Comparison of ENCODE assay signal across 22 cellular contexts in the genomic region with DNA sequence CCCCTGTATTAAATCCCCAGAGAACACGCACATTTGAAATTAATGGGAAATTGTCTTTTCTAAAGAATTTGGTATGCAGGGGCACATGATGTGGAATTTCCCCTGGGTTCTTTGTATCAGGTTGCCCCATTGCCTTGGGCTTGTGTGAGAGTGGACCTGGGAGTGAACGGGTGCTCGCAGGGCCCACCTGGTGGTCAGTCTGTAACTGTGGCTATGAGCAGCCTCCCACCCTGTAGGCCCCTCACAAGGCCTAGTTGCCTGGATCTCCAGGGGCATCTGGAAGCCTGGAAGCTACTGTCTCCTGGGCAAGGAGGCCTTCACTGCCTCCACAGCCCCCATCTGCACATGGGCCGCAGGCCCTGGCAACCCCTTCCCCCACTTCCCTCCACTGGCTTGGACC. TPM values are rescaled to one million over a fixed set of nuclear protein-coding genes. Genes with fewer than 3 reads are reported as not detected.
A peak's percentile ranks its signal among the peaks of the same experiment; 100 is the strongest.
DNase-seq lines count a peak whose midpoint lies in the region; ATAC-seq, FAIRE-seq and TF ChIP-seq lines count a peak whose summit lies in the region.
"Had no signal": no experiment of that assay in that cellular context is flagged by ENCODE, and none has a peak within 500 bp of the region (broad histone marks: within the 10 kb centered on the region; RNA-seq: fewer than 3 reads in every experiment).

No MANE protein-coding gene starts in this region.

- no peak overlapping the region for H3K4me2 ChIP-seq in H9 (ENCODE audit: insufficient read depth, insufficient read length, low read length)

- no peak overlapping the region for H2AFZ ChIP-seq in H9 (ENCODE audit: low read length)

- in situ Hi-C loops in astrocyte of the spinal cord (cut with HindIII; ENCODE audit: low sequenced_read_pairs): loop anchor here (25.0 kb wide), 1 partner anchor 242 kb away; no protein-coding TSS in a partner anchor

- CTCF ChIA-PET in A673 (lab: Charles Lee): interaction anchor here (0.7 to 1.7 kb wide), 2 partner anchors 35 to 134 kb away, joined by 3 to 5 read pairs; no protein-coding TSS in a partner anchor

- H4K8ac ChIP-seq in H9 (replicated peaks; ENCODE audit: insufficient read length, low read depth, low read length): no peak overlapping the region

- no peak overlapping the region for H3T11ph ChIP-seq in H9 (ENCODE audit: low read length)

- H3K4me3 ChIP-seq in A673 (ENCODE audit: low read depth, low read length, poor library complexity, severe bottlenecking) (no peak overlapping the region), astrocyte of the spinal cord (ENCODE audit: low read depth, low read length) (no peak overlapping the region), left lung (no peak overlapping the region)
- H3K4me3 ChIP-seq: gastroesophageal sphincter, skin epidermis, upper lobe of left lung had no signal

- H2BK12ac ChIP-seq in H9 (ENCODE audit: insufficient read length, low read depth, low read length): no peak overlapping the region

- H3K27ac ChIP-seq in A673 (ENCODE audit: low read depth, low read length, poor library complexity, severe bottlenecking) (peak overlapping the region; percentile 62), H9 (ENCODE audit: insufficient read length, low read depth, low read length) (no peak overlapping the region), left lung (no peak overlapping the region)
- H3K27ac ChIP-seq: gastroesophageal sphincter, skin epidermis, upper lobe of left lung had no signal

- H3K4me1 ChIP-seq in A673 (ENCODE audit: insufficient read depth, low read length, poor library complexity, severe bottlenecking) (peaks cover 23% of the 10 kb centered on the region), H9 (ENCODE audit: insufficient read depth, low read length) (no peaks in the 10 kb centered on the region; the same call in 1 of the 2 replicates), left lung (peaks cover 0 to 16% of the 10 kb centered on the region in 2 donors)

- no peak overlapping the region for H2BK120ac ChIP-seq in H9 (ENCODE audit: low read depth, low read length, poor library complexity, severe bottlenecking)

- H3K4me1 Mint-ChIP-seq in H9: peaks cover 14 to 16% of the 10 kb centered on the region in 2 experiments

- H3K23me2 ChIP-seq in H9 (ENCODE audit: insufficient read length, low read depth, low read length, poor library complexity, severe bottlenecking): no peaks in the 10 kb centered on the region

- H3K27me3 ChIP-seq in A673 (replicated peaks; ENCODE audit: insufficient read depth, low read depth, low read length, poor library complexity): no peaks in the 10 kb centered on the region
- H3K27me3 ChIP-seq in H9 (ENCODE audit: insufficient read depth, low read length): no peaks in the 10 kb centered on the region
- no peaks in the 10 kb centered on the region for H3K27me3 ChIP-seq in left lung
- H3K27me3 ChIP-seq: gastroesophageal sphincter, upper lobe of left lung had no signal

- no peak overlapping the region for H3K18ac ChIP-seq in H9 (ENCODE audit: insufficient read length, low read depth, low read length)

- no peaks in the 10 kb centered on the region; the same call in 1 of the 2 replicates for H3K27me3 Mint-ChIP-seq in H9 (ENCODE audit: low read depth)
- H3K27me3 Mint-ChIP-seq: B cell; stimulated activated memory B cell treated with anti-CD40 and anti-IgM and Interleukin-4, amounts not matched to agents 10 μg/mL and 1 μg/mL and 100 μg/mL, for 72 hours had no signal

- peak overlapping the region in 1 of 3 experiments; percentile 27; a peak in 1 of 7 replicates for H3K27ac Mint-ChIP-seq in H9
- H3K27ac Mint-ChIP-seq: activated naive CD4-positive, alpha-beta T cell treated with anti-CD3 and anti-CD28 coated beads, Interleukin-2, amount 50 U/mL, for 72 hours; B cell; stimulated activated memory B cell treated with anti-CD40 and anti-IgM and Interleukin-4, amounts not matched to agents 10 μg/mL and 1 μg/mL and 100 μg/mL, for 72 hours had no signal

- H3K9me3 ChIP-seq in A673 (ENCODE audit: low read depth, low read length, poor library complexity, severe bottlenecking): no peaks in the 10 kb centered on the region
- H3K9me3 ChIP-seq in H9 (ENCODE audit: control insufficient read depth, low read depth, low read length): no peaks in the 10 kb centered on the region
- H3K9me3 ChIP-seq in left lung: no peaks in the 10 kb centered on the region
- H3K9me3 ChIP-seq: gastroesophageal sphincter, upper lobe of left lung had no signal

- no CpG with 5 or more reads among the region's 4 CpGs for WGBS in H9 (ENCODE audit: extremely low coverage, insufficient read length, low lambda C conversion rate)

- no peak for ATAC-seq in left lung
- ATAC-seq: activated naive CD4-positive, alpha-beta T cell treated with anti-CD3 and anti-CD28 coated beads, Interleukin-2, amount 50 U/mL, for 72 hours; gastroesophageal sphincter; stimulated activated memory B cell treated with anti-CD40 and anti-IgM and Interleukin-4, amounts not matched to agents 10 μg/mL and 1 μg/mL and 100 μg/mL, for 72 hours had no signal

- no peaks in the 10 kb centered on the region for H3K36me3 ChIP-seq in A673 (ENCODE audit: insufficient read depth, low read length, poor library complexity, severe bottlenecking)
- no peaks in the 10 kb centered on the region for H3K36me3 ChIP-seq in left lung
- H3K36me3 ChIP-seq: gastroesophageal sphincter, upper lobe of left lung had no signal

- H3K36me3 Mint-ChIP-seq in H9 (ENCODE audit: insufficient read depth in 1 of 3, low read depth in 3 of 3): peaks cover 0 to 2% (median 0%) of the 10 kb centered on the region in 3 experiments; a peak in 2 of 7 replicates

- POLR2A ChIA-PET in A673 (lab: Charles Lee; ENCODE audit: low non-redundant PET): no interaction called here

- no peak overlapping the region for H3K4ac ChIP-seq in H9 (ENCODE audit: low read depth, low read length)

- H3K79me1 ChIP-seq in H9 (ENCODE audit: insufficient read depth, low read depth, low read length, poor library complexity, severe bottlenecking): no peaks in the 10 kb centered on the region

- H2AK5ac ChIP-seq in H9 (ENCODE audit: insufficient read length, low read length): no peak overlapping the region

- H3K4me3 Mint-ChIP-seq in H9: no peak overlapping the region
- H3K4me3 Mint-ChIP-seq: B cell; stimulated activated memory B cell treated with anti-CD40 and anti-IgM and Interleukin-4, amounts not matched to agents 10 μg/mL and 1 μg/mL and 100 μg/mL, for 72 hours had no signal

- H4K91ac ChIP-seq in H9 (ENCODE audit: insufficient read length, low read depth, low read length): no peak overlapping the region

- H2BK5ac ChIP-seq in H9 (ENCODE audit: insufficient read length, low read length): no peak overlapping the region

- H3K9ac ChIP-seq in H9 (ENCODE audit: extremely low read depth, insufficient read length, low read length): no peak overlapping the region

- no peak for FAIRE-seq in HTR-8/SVneo (lab: Jason Lieb, UNC)
- FAIRE-seq: RCC 7860 had no signal

- no peak overlapping the region for H2BK20ac ChIP-seq in H9 (ENCODE audit: low read depth, low read length, poor library complexity, severe bottlenecking)

- no peak overlapping the region for H3K23ac ChIP-seq in H9 (ENCODE audit: insufficient read length, low read depth, low read length)

- H3K14ac ChIP-seq in H9 (ENCODE audit: insufficient read depth, low read length): no peak overlapping the region

- 0 out of 2 replicates have a peak, but pooled peaks have one; percentile 25 for TF ChIP-seq CTCF in A673 (conservative IDR thresholded peaks at IDR 0.05; ENCODE audit: low read depth, low read length)
- TF ChIP-seq CTCF in H9 (conservative IDR thresholded peaks at IDR 0.05): peak; percentile 61; the same call in 2 of the 3 replicates
- peak; percentile 22 for TF ChIP-seq CTCF in astrocyte of the spinal cord (IDR thresholded peaks at IDR 0.05; ENCODE audit: low read depth, low read length)
- no peak for TF ChIP-seq CTCF in left lung (IDR thresholded peaks at IDR 0.05)

- H3K79me2 ChIP-seq in H9 (ENCODE audit: insufficient read depth, low read length): no peaks in the 10 kb centered on the region

- DNase-seq in A673 (ENCODE audit: low spot score) (peak; percentile 30), H9 (peak; percentile 57), astrocyte of the spinal cord (ENCODE audit: low read depth, low spot score) (no peak), mesenteric fat pad (ENCODE audit: low spot score) (peak; percentile 57), HTR-8/SVneo (ENCODE audit: insufficient read length, low spot score) (no peak), cerebellar cortex (ENCODE audit: low spot score) (no peak), HCEC 1CT (no peak), left lung (no peak)
- DNase-seq: activated CD4-positive, alpha-beta T cell treated with anti-CD3 and anti-CD28 coated beads for 1 hour; activated CD8-positive, alpha-beta memory T cell treated with anti-CD3 and anti-CD28 coated beads, Interleukin-2, amount 50 U/mL, for 48 hours; DMS153; GOT3; KG1; NCI-H510A; nucleus accumbens; upper lobe of left lung had no signal

- H4K5ac ChIP-seq in H9 (ENCODE audit: insufficient read length, low read depth, low read length): no peak overlapping the region

- no peaks in the 10 kb centered on the region for H3K9me3 Mint-ChIP-seq in H9
- H3K9me3 Mint-ChIP-seq: activated naive CD4-positive, alpha-beta T cell treated with anti-CD3 and anti-CD28 coated beads, Interleukin-2, amount 50 U/mL, for 72 hours had no signal

- no TSS peak for BruUV-seq in A673 (replicated peaks; lab: Mats Ljungman, UMichigan)

- H4K20me1 ChIP-seq in H9 (ENCODE audit: control insufficient read depth, insufficient read depth, insufficient read length): no peaks in the 10 kb centered on the region

- H2BK15ac ChIP-seq in H9 (ENCODE audit: low read depth, low read length): no peak overlapping the region

- H3K56ac ChIP-seq in H9 (ENCODE audit: insufficient read length, low read depth, low read length): no peak overlapping the region

- intact Hi-C loops in A673 (cut with micrococcal nuclease; ENCODE audit: unreplicated experiment) (no loop called here), left lung (cut with DNase I) (no loop called here)

RNA-seq across cellular contexts. Expression of gene WDR25, which starts 43.6 kb away (rescaled TPM):
- total RNA-seq in A673 (2021) (8.7 and 9.4 TPM in 2 replicates), H9 (2021) (6.2 and 7.4 TPM in 2 replicates), mesenteric fat pad (8.7 TPM), left lung (10 to 100 TPM in 1 of 2 donors, 1 to 10 TPM in 1; 8.4 to 12.1 TPM)

Comparison
In these comparisons a context has a peak if more than half of its experiments do, and no peak if none do; other contexts are left out.
1. DNase-seq: peak in A673 (single experiment), H9 (single experiment) and mesenteric fat pad (single experiment); none in astrocyte of the spinal cord (single experiment), HTR-8/SVneo (single experiment), cerebellar cortex (single experiment), HCEC 1CT (single experiment) and left lung (0 of 2).
2. CTCF ChIP-seq: peak in A673 (single experiment), H9 (single experiment) and astrocyte of the spinal cord (single experiment); none in left lung (0 of 2).